27 cellular contexts compared by ENCODE assay signal in the genomic region with DNA sequence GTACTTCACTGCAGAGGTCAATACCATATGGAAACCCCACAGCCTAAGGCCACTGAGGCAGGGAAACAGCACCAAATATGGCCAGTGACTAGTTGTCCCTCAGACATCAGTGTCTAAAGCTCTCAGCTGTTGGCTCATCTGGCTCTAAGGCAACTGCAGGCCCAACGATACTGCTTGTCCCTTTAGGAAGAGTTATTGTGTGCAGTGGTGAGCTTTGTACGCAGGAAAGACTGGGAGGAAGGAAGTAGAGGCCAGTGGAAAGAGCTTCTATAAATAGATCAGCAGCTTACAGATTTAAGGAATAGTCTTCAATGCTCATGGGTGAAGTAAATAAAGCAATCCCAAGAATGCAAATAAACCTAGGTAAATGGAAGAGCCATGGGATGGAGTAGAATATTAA. TPM values are rescaled to one million over a fixed set of nuclear protein-coding genes. Genes with fewer than 3 reads are reported as not detected.
DNase-seq lines count a peak whose midpoint lies in the region; ATAC-seq and TF ChIP-seq lines count a peak whose summit lies in the region.
"Had no signal": no experiment of that assay in that cellular context is flagged by ENCODE, and none has a peak within 500 bp of the region (broad histone marks: within the 10 kb centered on the region; RNA-seq: fewer than 3 reads in every experiment).

No MANE protein-coding gene starts in this region.

- no peak overlapping the region for H2BK120ac ChIP-seq in IMR-90 (ENCODE audit: low read depth, low read length)
- no peak overlapping the region for H2BK120ac ChIP-seq in trophoblast cell (ENCODE audit: insufficient read depth, low read length, poor library complexity)

- no peak overlapping the region for H2BK15ac ChIP-seq in IMR-90 (ENCODE audit: low read depth, low read length)

- H3K4me3 ChIP-seq in IMR-90 (ENCODE audit: insufficient read depth, low read depth, low read length) = no peak overlapping the region
- H3K4me3 ChIP-seq in left ventricle myocardium inferior = no peak overlapping the region
- H3K4me3 ChIP-seq in trophoblast cell (ENCODE audit: low read depth, low read length) = no peak overlapping the region
- H3K4me3 ChIP-seq: adrenal gland, PC-9, SJSA1, thoracic aorta had no signal

- no peak overlapping the region for H2BK5ac ChIP-seq in IMR-90 (ENCODE audit: low read depth, low read length, poor library complexity, severe bottlenecking)
- H2BK5ac ChIP-seq in trophoblast cell (ENCODE audit: low read depth, low read length, poor library complexity) = no peak overlapping the region

- no peak overlapping the region for H3K56ac ChIP-seq in IMR-90 (ENCODE audit: extremely low read depth, insufficient read depth, low read length)

- TF ChIP-seq POLR2A in IMR-90 (IDR thresholded peaks at IDR 0.05; ENCODE audit: low read depth, low read length) = no peak

- H3K9ac ChIP-seq in IMR-90 (ENCODE audit: low read depth, low read length) = no peak overlapping the region
- H3K9ac ChIP-seq in trophoblast cell (ENCODE audit: low read length) = no peak overlapping the region

- H4K20me1 ChIP-seq in IMR-90 (ENCODE audit: insufficient read depth, low read length) = peaks cover 37% of the 10 kb centered on the region

- H3K79me2 ChIP-seq in trophoblast cell (ENCODE audit: control insufficient read depth, insufficient read depth, low read length, poor library complexity) = no peaks in the 10 kb centered on the region

- H3K9me3 ChIP-seq in IMR-90 (ENCODE audit: control insufficient read depth, insufficient read depth, low read length) (no peaks in the 10 kb centered on the region), left ventricle myocardium inferior (replicated peaks) (no peaks in the 10 kb centered on the region), trophoblast cell (ENCODE audit: insufficient read depth, low read depth, low read length) (no peaks in the 10 kb centered on the region)
- H3K9me3 ChIP-seq: adrenal gland, SJSA1, thoracic aorta had no signal

- H3K23ac ChIP-seq in IMR-90 (ENCODE audit: low read depth, low read length) (no peak overlapping the region), trophoblast cell (ENCODE audit: low read length) (peak overlapping the region; percentile 70)

- H2AK9ac ChIP-seq in IMR-90 (replicated peaks; ENCODE audit: low read depth, low read length, poor library complexity) = no peak overlapping the region

- H3K36me3 ChIP-seq in IMR-90 (ENCODE audit: control insufficient read depth, insufficient read depth, low read length) = peaks cover 30% of the 10 kb centered on the region
- peaks cover 39% of the 10 kb centered on the region for H3K36me3 ChIP-seq in left ventricle myocardium inferior
- H3K36me3 ChIP-seq in trophoblast cell (ENCODE audit: control insufficient read depth in 1 of 2, insufficient read depth in 2 of 2, low read length in 2 of 2) = peaks cover 4 to 6% of the 10 kb centered on the region in 2 experiments

- H2AFZ ChIP-seq in IMR-90 (replicated peaks; ENCODE audit: low read length, poor library complexity) (no peak overlapping the region), trophoblast cell (ENCODE audit: insufficient read depth, low read length, poor library complexity) (no peak overlapping the region)
- H2AFZ ChIP-seq: PC-9 had no signal

- in situ Hi-C loops in IMR-90 (cut with MboI; ENCODE audit: low sequenced_read_pairs) = no loop called here

- no peak for ATAC-seq in IMR-90 (ENCODE audit: low read depth)
- no peak for ATAC-seq in HG03354 (IDR thresholded peaks at IDR 0.05; ENCODE audit: poor library complexity, severe bottlenecking, unreplicated experiment)
- ATAC-seq in HG02981 (IDR thresholded peaks at IDR 0.05; ENCODE audit: unreplicated experiment) = no peak
- ATAC-seq: activated CD4-positive, alpha-beta T cell treated with anti-CD3 and anti-CD28 coated beads for 36 hours; naive thymus-derived CD4-positive, alpha-beta T cell; stimulated activated naive B cell treated with anti-CD40 and anti-IgM and Interleukin-4, amounts not matched to agents 10 μg/mL and 1 μg/mL and 100 μg/mL, for 72 hours; T-cell had no signal

- H2BK12ac ChIP-seq in trophoblast cell (ENCODE audit: low read length) = no peak overlapping the region

- CTCF ChIA-PET in IMR-90 (lab: Yijun Ruan, JAX) = no interaction called here

- no peak overlapping the region for H4K91ac ChIP-seq in IMR-90 (ENCODE audit: insufficient read depth, low read depth, low read length)
- H4K91ac ChIP-seq in trophoblast cell (ENCODE audit: low read depth, low read length) = no peak overlapping the region

- no peak for DNase-seq in IMR-90
- DNase-seq in dermis microvascular lymphatic vessel endothelial cell (ENCODE audit: low read depth in 2 of 2) = peak; percentile 36 to 79
- DNase-seq in left ventricle myocardium inferior = no peak
- DNase-seq in trophoblast cell = no peak
- DNase-seq in activated gamma-delta T cell (lab: John Stamatoyannopoulos, UW) = no peak
- DNase-seq in NCI-H774 (lab: John Stamatoyannopoulos, UW) = no peak
- DNase-seq: activated CD4-positive, alpha-beta T cell treated with anti-CD3 and anti-CD28 coated beads for 36 hours; activated CD8-positive, alpha-beta memory T cell treated with anti-CD3 and anti-CD28 coated beads for 24 hours; activated naive CD4-positive, alpha-beta T cell treated with Interleukin-2 at 50 U/mL for 16 hours; activated T-cell treated with anti-CD3 and anti-CD28 coated beads, Interleukin-2, amount 50 U/mL, for 1 hour; Calu3; endodermal cell; glutamatergic neuron; HCEC 1CT; kidney glomerular epithelial cell; naive thymus-derived CD4-positive, alpha-beta T cell; NCI-H446; PC-9; stimulated activated CD4-positive, alpha-beta T cell treated with anti-CD3 and anti-CD28 coated beads, Interleukin-4, amount 100 ng/mL, for 1 hour; stimulated activated naive B cell treated with anti-CD40 and anti-IgM and Interleukin-4, amounts not matched to agents 10 μg/mL and 1 μg/mL and 100 μg/mL, for 72 hours; T-cell had no signal

- BruUV-seq in IMR-90 (replicated peaks; lab: Mats Ljungman, UMichigan) = no TSS peak

- WGBS in IMR-90 (ENCODE audit: extremely low coverage in 2 of 2, insufficient read length in 1 of 2), 2 experiments = 94% methylated on average over 2 of the region's 2 CpGs; no CpG with 5 or more reads in 1 of the 2 experiments
- WGBS in trophoblast cell (ENCODE audit: extremely low coverage, insufficient coverage, insufficient read length) = no CpG with 5 or more reads among the region's 2 CpGs

- H2BK20ac ChIP-seq in IMR-90 (ENCODE audit: low read depth, low read length) = no peak overlapping the region

- POLR2A ChIA-PET in IMR-90 (lab: Charles Lee; ENCODE audit: unreplicated experiment) = no interaction called here

- no peak for TF ChIP-seq CTCF in IMR-90 (conservative IDR thresholded peaks at IDR 0.05; ENCODE audit: low read depth, low read length)
- TF ChIP-seq CTCF in left ventricle myocardium inferior (IDR thresholded peaks at IDR 0.05; ENCODE audit: borderline replicate concordance) = no peak

- H3K79me1 ChIP-seq in IMR-90 (ENCODE audit: low read depth in 1 of 2, low read length in 2 of 2) = peaks cover 30 to 60% of the 10 kb centered on the region in 2 experiments
- H3K79me1 ChIP-seq in trophoblast cell (ENCODE audit: low read length) = no peaks in the 10 kb centered on the region

- H4K8ac ChIP-seq in IMR-90 (ENCODE audit: low read depth in 2 of 2, low read length in 2 of 2) = no peak overlapping the region
- H4K8ac ChIP-seq in trophoblast cell (ENCODE audit: low read depth, low read length) = no peak overlapping the region

- 0 out of 2 replicates have a peak overlapping the region, but pooled peaks have one; percentile 14 for H2AK5ac ChIP-seq in IMR-90 (ENCODE audit: low read depth, low read length)
- H2AK5ac ChIP-seq in trophoblast cell (ENCODE audit: low read length) = no peak overlapping the region

- TF ChIP-seq RAD21 in IMR-90 (IDR thresholded peaks at IDR 0.05; ENCODE audit: low read length) = no peak

- no peak overlapping the region for H3K14ac ChIP-seq in IMR-90 (replicated peaks; ENCODE audit: low read depth, low read length)
- H3K14ac ChIP-seq in trophoblast cell (ENCODE audit: low read length) = no peak overlapping the region

- dilution Hi-C loops in IMR-90 (cut with HindIII; ENCODE audit: low sequenced_read_pairs, unreplicated experiment) = no loop called here

- no peak overlapping the region for H4K5ac ChIP-seq in IMR-90 (ENCODE audit: low read depth, low read length)

- no peak overlapping the region for H4K12ac ChIP-seq in trophoblast cell (ENCODE audit: low read depth, low read length)

- intact Hi-C loops in IMR-90 (cut with micrococcal nuclease) (no loop called here), left ventricle myocardium inferior (cut with micrococcal nuclease) (no loop called here)

- no peak overlapping the region for H3K27ac ChIP-seq in IMR-90 (ENCODE audit: insufficient read depth, low read length)
- H3K27ac ChIP-seq in left ventricle myocardium inferior (replicated peaks) = peak overlapping the region; percentile 64
- no peak overlapping the region for H3K27ac ChIP-seq in trophoblast cell (ENCODE audit: low read depth, low read length)
- H3K27ac ChIP-seq: C4-2B, PC-9, SJSA1, thoracic aorta had no signal

- peaks cover 10% of the 10 kb centered on the region for H3K4me1 ChIP-seq in IMR-90 (ENCODE audit: control insufficient read depth, insufficient read depth, low read length)
- H3K4me1 ChIP-seq in left ventricle myocardium inferior = peaks cover 77% of the 10 kb centered on the region
- peaks cover 6 to 7% of the 10 kb centered on the region in 2 experiments for H3K4me1 ChIP-seq in trophoblast cell (ENCODE audit: control insufficient read depth in 1 of 2, insufficient read depth in 2 of 2, low read length in 2 of 2)
- H3K4me1 ChIP-seq: SJSA1 had no signal

- H3K4ac ChIP-seq in IMR-90 (ENCODE audit: low read depth, low read length) (no peak overlapping the region), trophoblast cell (ENCODE audit: low read depth, low read length) (no peak overlapping the region)

- H3K9me1 ChIP-seq in IMR-90 (ENCODE audit: insufficient read depth, low read length) = peaks cover 21% of the 10 kb centered on the region

- H3K27me3 ChIP-seq in IMR-90 (ENCODE audit: control insufficient read depth, insufficient read depth, low read length) = no peaks in the 10 kb centered on the region
- H3K27me3 ChIP-seq in left ventricle myocardium inferior (ENCODE audit: low read depth) = no peaks in the 10 kb centered on the region
- no peaks in the 10 kb centered on the region for H3K27me3 ChIP-seq in trophoblast cell (ENCODE audit: insufficient read depth, low read length)
- H3K27me3 ChIP-seq: adrenal gland, SJSA1 had no signal

- H3K18ac ChIP-seq in IMR-90 (ENCODE audit: low read depth, low read length) (no peak overlapping the region), trophoblast cell (ENCODE audit: low read length) (no peak overlapping the region)

- H3K4me2 ChIP-seq in IMR-90 (ENCODE audit: low read depth, low read length) (no peak overlapping the region), trophoblast cell (ENCODE audit: low read length) (no peak overlapping the region)
- H3K4me2 ChIP-seq: PC-9 had no signal

RNA-seq across cellular contexts. Expression of a gene that starts 29.3 kb away (rescaled TPM):
- total RNA-seq in IMR-90 (2012; rRNA removed) (7.8 and 7.9 TPM in 2 replicates), dermis microvascular lymphatic vessel endothelial cell (10.5 and 13.9 TPM in 2 replicates), left ventricle myocardium inferior (26.2 TPM)
- polyA plus RNA-seq in IMR-90 (2012; rRNA removed) = 6.9 and 8.2 TPM in 2 replicates
- polyA plus RNA-seq in IMR-90 (2012; cell fraction: cytosol; rRNA removed) = 3.6 and 4.1 TPM in 2 replicates
- 13.2 and 23.6 TPM in 2 replicates for polyA plus RNA-seq in IMR-90 (2012; cell fraction: nucleus; rRNA removed; ENCODE audit: low replicate concordance)
- 6.1 and 6.2 TPM in 2 replicates for polyA plus RNA-seq in trophoblast cell (2013)

Comparison
In these comparisons a context has a peak if more than half of its experiments do, and no peak if none do; other contexts are left out.
1. DNase-seq: peak in dermis microvascular lymphatic vessel endothelial cell (2 of 2); none in IMR-90 (single experiment), left ventricle myocardium inferior (single experiment), trophoblast cell (0 of 2), activated gamma-delta T cell (single experiment) and NCI-H774 (single experiment).